ENCODE assay signal across 33 cellular contexts in genomic region chr9:38299856-38300255, GRCh38.
DNase-seq lines count a peak whose midpoint lies in the region; ATAC-seq and TF ChIP-seq lines count a peak whose summit lies in the region.
"Had no signal": no experiment of that assay in that cellular context is flagged by ENCODE, and none has a peak within 500 bp of the region (broad histone marks: within the 10 kb centered on the region; RNA-seq: fewer than 3 reads in every experiment).

No MANE protein-coding gene starts in this region.

- TF ChIP-seq CTCF in SK-N-SH (IDR thresholded peaks at IDR 0.05): no peak
- TF ChIP-seq CTCF in psoas muscle (IDR thresholded peaks at IDR 0.05): no peak
- TF ChIP-seq CTCF in gastrocnemius medialis (IDR thresholded peaks at IDR 0.05 in 4 of 5, conservative IDR thresholded peaks at IDR 0.05 in 1 of 5): no peak

- H3K79me2 ChIP-seq in SK-N-SH (ENCODE audit: insufficient read depth): no peaks in the 10 kb centered on the region

- H3K9ac ChIP-seq in SK-N-SH: no peak overlapping the region
- H3K9ac ChIP-seq: BLaER1; BLaER1 treated with 17β-estradiol and CSF1 and Interleukin-3, amounts not matched to agents 10 nM and 100 nM had no signal

- TF ChIP-seq EP300 in SK-N-SH (IDR thresholded peaks at IDR 0.05; ENCODE audit: borderline replicate concordance in 1 of 2, low read depth in 1 of 2, low read length in 1 of 2): no peak

- intact Hi-C loops in psoas muscle (cut with DNase I) (no loop called here), gastrocnemius medialis (cut with DNase I; ENCODE audit: low total_unique reads) (no loop called here)

- H3K9me3 ChIP-seq in SK-N-SH: no peaks in the 10 kb centered on the region
- H3K9me3 ChIP-seq in psoas muscle: no peaks in the 10 kb centered on the region
- no peaks in the 10 kb centered on the region for H3K9me3 ChIP-seq in gastrocnemius medialis
- H3K9me3 ChIP-seq: A549, BE2C, BLaER1, Caco-2 had no signal

- in situ Hi-C loops in gastrocnemius medialis (cut with MboI; ENCODE audit: low sequenced_read_pairs in 4 of 4): no loop called here

- H3F3A ChIP-seq in SK-N-SH (replicated peaks; ENCODE audit: insufficient read depth): no peaks in the 10 kb centered on the region

- H2AFZ ChIP-seq in SK-N-SH (ENCODE audit: low read depth): no peak overlapping the region

- H3K4me1 ChIP-seq in SK-N-SH (ENCODE audit: control insufficient read depth in 1 of 2, insufficient read depth in 2 of 2, low read depth in 1 of 2, low read length in 1 of 2) (peaks cover 0 to 11% of the 10 kb centered on the region in 2 experiments; a peak in 2 of 4 replicates), psoas muscle (peaks cover 18% of the 10 kb centered on the region), gastrocnemius medialis (peaks cover 0 to 14% of the 10 kb centered on the region in 2 donors)
- H3K4me1 ChIP-seq: A549, BE2C, Caco-2 had no signal

- no peaks in the 10 kb centered on the region for H3K9me2 ChIP-seq in SK-N-SH

- H3K4me2 ChIP-seq in SK-N-SH: no peak overlapping the region
- H3K4me2 ChIP-seq: A549, BLaER1 had no signal

- CTCF ChIA-PET in SK-N-SH (lab: Yijun Ruan, JAX): interaction anchor here (0.7 to 2.3 kb wide), 3 partner anchors 11 to 386 kb away, joined by 3 to 5 read pairs (median 3); no protein-coding TSS in a partner anchor

- H3K36me3 ChIP-seq in SK-N-SH (replicated peaks in 1 of 2; ENCODE audit: control insufficient read depth in 1 of 2, insufficient read depth in 2 of 2, low read length in 1 of 2): no peaks in the 10 kb centered on the region
- no peaks in the 10 kb centered on the region for H3K36me3 ChIP-seq in psoas muscle (ENCODE audit: insufficient read depth in 1 of 2, low read depth in 1 of 2)
- H3K36me3 ChIP-seq in gastrocnemius medialis: no peaks in the 10 kb centered on the region
- H3K36me3 ChIP-seq: BE2C; BLaER1; BLaER1 treated with 17β-estradiol and CSF1 and Interleukin-3, amounts not matched to agents 10 nM and 100 nM had no signal

- no peak for DNase-seq in SK-N-SH
- peak; percentile 59 for DNase-seq in HCEC 1CT
- no peak for DNase-seq in psoas muscle
- no peak for DNase-seq in gastrocnemius medialis
- no peak for DNase-seq in germinal center (ENCODE audit: low spot score)
- no peak for DNase-seq in NCI-H1930 (lab: John Stamatoyannopoulos, UW)
- no peak for DNase-seq in central memory CD4-positive, alpha-beta T cell
- DNase-seq: 8988T; ACHN; AML-193; BE2C; C1 segment of cervical spinal cord; Caco-2; Calu3; CD4-positive, alpha-beta memory T cell; CD4-positive, alpha-beta T cell; CD4-positive, CD25-positive, alpha-beta regulatory T cell; CD8-positive, alpha-beta memory T cell; CD8-positive, alpha-beta T cell; COR-L47; DMS 273 treated with DMSO at 0.1 percent for 48 hours; DMS153; DMS53; DMS79; DMS79 treated with DMSO at 0.1 percent for 48 hours; DND-41; EL had no signal

- H3K4me3 ChIP-seq in SK-N-SH (ENCODE audit: low read depth in 2 of 2, low read length in 1 of 2) (no peak overlapping the region), psoas muscle (no peak overlapping the region), gastrocnemius medialis (no peak overlapping the region)
- H3K4me3 ChIP-seq: A549; BLaER1; BLaER1 treated with 17β-estradiol and CSF1 and Interleukin-3, amounts not matched to agents 10 nM and 100 nM had no signal

- H3K27ac ChIP-seq in SK-N-SH (ENCODE audit: low read depth in 2 of 2, low read length in 1 of 2) (no peak overlapping the region), psoas muscle (no peak overlapping the region), gastrocnemius medialis (no peak overlapping the region)
- H3K27ac ChIP-seq: 22Rv1; A549; BLaER1; BLaER1 treated with 17β-estradiol and CSF1 and Interleukin-3, amounts not matched to agents 10 nM and 100 nM; C4-2B had no signal

- no peak for TF ChIP-seq POLR2A in gastrocnemius medialis (IDR thresholded peaks at IDR 0.05)

- POLR2A ChIA-PET in SK-N-SH (lab: Yijun Ruan, JAX): interaction anchor here (0.7 kb wide), 1 partner anchor 74 kb away, joined by 3 read pairs; no protein-coding TSS in a partner anchor

- no peak for TF ChIP-seq RAD21 in SK-N-SH (IDR thresholded peaks at IDR 0.05; ENCODE audit: low read length)

- ATAC-seq in SK-N-SH treated with all-trans-retinoic acid at 6 μM for 48 hours (no peak), psoas muscle (peak in 3 of 4 donors; percentile 68 to 82 (median 78)), gastrocnemius medialis (peak; percentile 65 to 74)
- ATAC-seq: A549; CD8-positive, alpha-beta T cell had no signal

- peaks cover 6% of the 10 kb centered on the region; the same call in 1 of the 2 replicates for H3K27me3 ChIP-seq in SK-N-SH (ENCODE audit: insufficient read depth)
- no peaks in the 10 kb centered on the region for H3K27me3 ChIP-seq in psoas muscle (ENCODE audit: insufficient read depth in 3 of 3, low read length in 2 of 3)
- H3K27me3 ChIP-seq in gastrocnemius medialis: no peaks in the 10 kb centered on the region
- H3K27me3 ChIP-seq: BE2C; BLaER1; BLaER1 treated with 17β-estradiol and CSF1 and Interleukin-3, amounts not matched to agents 10 nM and 100 nM had no signal

- WGBS in SK-N-SH (ENCODE audit: low lambda C conversion rate): 17% methylated on average over 3 of the region's 3 CpGs
- 18 to 54% (median 25%) methylated on average over 3 of the region's 3 CpGs for WGBS in psoas muscle, 3 donors

- no peaks in the 10 kb centered on the region for H4K20me1 ChIP-seq in SK-N-SH (ENCODE audit: insufficient read depth)
- H4K20me1 ChIP-seq: BLaER1; BLaER1 treated with 17β-estradiol and CSF1 and Interleukin-3, amounts not matched to agents 10 nM and 100 nM had no signal

TF ChIP-seq in SK-N-SH treated with all-trans-retinoic acid at 6 μM for 48 hours, 23 proteins besides CTCF, POLR2A, EP300 and RAD21:
- TF ChIP-seq ZFP3 (CRISPR knock-in tag; IDR thresholded peaks at IDR 0.05) (no peak), ZFP30 (CRISPR knock-in tag; IDR thresholded peaks at IDR 0.05) (0 out of 2 replicates have a peak, but pooled peaks have one; percentile 25), GLIS3 (CRISPR knock-in tag; IDR thresholded peaks at IDR 0.05) (no peak), BACH2 (CRISPR knock-in tag; IDR thresholded peaks at IDR 0.05; ENCODE audit: borderline replicate concordance) (no peak), ZC3H10 (CRISPR knock-in tag; IDR thresholded peaks at IDR 0.05) (no peak), ZNF8 (CRISPR knock-in tag; IDR thresholded peaks at IDR 0.05) (no peak), CSDC2 (CRISPR knock-in tag; IDR thresholded peaks at IDR 0.05) (no peak)

TF ChIP-seq in SK-N-SH, 30 proteins besides CTCF, POLR2A, EP300 and RAD21 (continues in another document):
- TF ChIP-seq IRF3 (IDR thresholded peaks at IDR 0.05; ENCODE audit: low read depth, low read length) (no peak), POLR2AphosphoS5 (IDR thresholded peaks at IDR 0.05; ENCODE audit: low read depth, low read length) (no peak), ZBTB33 (IDR thresholded peaks at IDR 0.05; ENCODE audit: borderline replicate concordance, low read depth) (no peak), GATA2 (CRISPR knock-in tag; IDR thresholded peaks at IDR 0.05) (no peak), TCF12 (IDR thresholded peaks at IDR 0.05) (no peak), EZH2phosphoT487 (IDR thresholded peaks at IDR 0.05; ENCODE audit: borderline replicate concordance, low read depth) (no peak), FOSL2 (IDR thresholded peaks at IDR 0.05; ENCODE audit: borderline replicate concordance, low read depth) (no peak), SIN3A (IDR thresholded peaks at IDR 0.05; ENCODE audit: borderline replicate concordance, low read depth, low read length) (no peak), TAF1 (IDR thresholded peaks at IDR 0.05; ENCODE audit: borderline replicate concordance, low read depth, low read length) (no peak), NFIC (IDR thresholded peaks at IDR 0.05; ENCODE audit: borderline replicate concordance) (no peak), NRF1 (IDR thresholded peaks at IDR 0.05; ENCODE audit: low read depth, low read length) (no peak), SMC3 (IDR thresholded peaks at IDR 0.05; ENCODE audit: low read depth, low read length) (no peak), YY1 (IDR thresholded peaks at IDR 0.05; ENCODE audit: low read depth) (no peak), MAX (IDR thresholded peaks at IDR 0.05; ENCODE audit: low read depth) (no peak), PBX3 (IDR thresholded peaks at IDR 0.05) (no peak)
